Comparison of ENCODE assay signal across 7 cellular contexts in genomic region chr20:47502271-47502730, GRCh38. TPM values are rescaled to one million over a fixed set of nuclear protein-coding genes. Genes with fewer than 3 reads are reported as not detected.
DNase-seq lines count a peak whose midpoint lies in the region; FAIRE-seq and TF ChIP-seq lines count a peak whose summit lies in the region.

No MANE protein-coding gene starts in this region.

- DNase-seq in GM06990 (ENCODE audit: extremely low read depth, insufficient read length) (no peak), MM.1S (peak; percentile 16), astrocyte (ENCODE audit: low read depth) (no peak), iris pigment epithelial cell (ENCODE audit: low read depth) (peak; percentile 16), NCI-H2196 (lab: John Stamatoyannopoulos, UW; ENCODE audit: unreplicated experiment) (no peak), SHP77 (lab: John Stamatoyannopoulos, UW) (no peak)
- peak; percentile 19 for DNase-seq in stimulated activated CD4-positive, alpha-beta T cell treated with anti-CD3 and anti-CD28 coated beads, Interleukin-1b, Interleukin-23, amount 100 ng/mL, for 48 hours

- H3K9me3 ChIP-seq in MM.1S (replicated peaks; ENCODE audit: insufficient read depth, low read length) (no peaks in the 10 kb centered on the region), astrocyte (ENCODE audit: insufficient read depth, low read depth, low read length) (no peaks in the 10 kb centered on the region)

- no peaks in the 10 kb centered on the region for H3K27me3 Mint-ChIP-seq in astrocyte (ENCODE audit: low read depth, unreplicated experiment)

- H3K27ac ChIP-seq in MM.1S (ENCODE audit: low read length) (peak overlapping the region; percentile 66; the same call in 1 of the 2 replicates), astrocyte (ENCODE audit: low read depth, low read length) (peak overlapping the region; percentile 57)

- H3K79me2 ChIP-seq in MM.1S (ENCODE audit: low read length) (peaks cover 62% of the 10 kb centered on the region), astrocyte (ENCODE audit: insufficient read depth, low read length) (peaks cover 53% of the 10 kb centered on the region)

- no peak for FAIRE-seq in astrocyte (lab: Jason Lieb, UNC)

- no peaks in the 10 kb centered on the region for H3K27me3 ChIP-seq in GM06990 (replicated peaks; ENCODE audit: control insufficient read depth, insufficient read depth, low read length)
- no peaks in the 10 kb centered on the region for H3K27me3 ChIP-seq in MM.1S (replicated peaks; ENCODE audit: insufficient read depth, low read length)
- no peaks in the 10 kb centered on the region for H3K27me3 ChIP-seq in astrocyte (ENCODE audit: insufficient read depth, low read length)

- H2AFZ ChIP-seq in MM.1S (ENCODE audit: low read length), result peak overlapping the region; percentile 80
- peak overlapping the region; percentile 40 for H2AFZ ChIP-seq in astrocyte (ENCODE audit: low read depth, low read length)

- peaks cover 21% of the 10 kb centered on the region for H3K4me1 ChIP-seq in MM.1S (ENCODE audit: low read length)
- H3K4me1 ChIP-seq in astrocyte (ENCODE audit: insufficient read depth, low read length), result peaks cover 9% of the 10 kb centered on the region

- peak overlapping the region; percentile 83 for H3K9ac ChIP-seq in MM.1S (ENCODE audit: low read length)
- H3K9ac ChIP-seq in astrocyte (ENCODE audit: low read length), result peak overlapping the region; percentile 92

- H3F3A ChIP-seq in MM.1S (ENCODE audit: insufficient read depth, low read length), result peaks cover 28% of the 10 kb centered on the region

- H3K4me3 Mint-ChIP-seq in astrocyte (ENCODE audit: unreplicated experiment), result peak overlapping the region; percentile 93

- H3K36me3 Mint-ChIP-seq in astrocyte (ENCODE audit: low read depth, unreplicated experiment), result no peaks in the 10 kb centered on the region

- H4K20me1 ChIP-seq in MM.1S (ENCODE audit: insufficient read depth, low read length), result peaks cover 14% of the 10 kb centered on the region
- peaks cover 29% of the 10 kb centered on the region for H4K20me1 ChIP-seq in astrocyte (ENCODE audit: insufficient read depth, low read length)

- H3K27ac Mint-ChIP-seq in astrocyte (ENCODE audit: unreplicated experiment), result peak overlapping the region; percentile 85

- peak overlapping the region; percentile 97 for H3K4me3 ChIP-seq in GM06990 (replicated peaks; ENCODE audit: low read depth, low read length)
- peak overlapping the region; percentile 98 for H3K4me3 ChIP-seq in MM.1S (ENCODE audit: low read length)
- H3K4me3 ChIP-seq in astrocyte (ENCODE audit: insufficient read depth, low read depth, low read length), result peak overlapping the region; percentile 79

- H3K4me2 ChIP-seq in MM.1S (ENCODE audit: low read depth, low read length) (peak overlapping the region; percentile 91), astrocyte (ENCODE audit: low read length) (peak overlapping the region; percentile 82)

- H3K36me3 ChIP-seq in GM06990 (ENCODE audit: control insufficient read depth, insufficient read depth, low read length), result no peaks in the 10 kb centered on the region
- no peaks in the 10 kb centered on the region for H3K36me3 ChIP-seq in MM.1S (replicated peaks; ENCODE audit: insufficient read depth, low read length)
- H3K36me3 ChIP-seq in astrocyte (ENCODE audit: insufficient read depth, low read length), result no peaks in the 10 kb centered on the region

- no peaks in the 10 kb centered on the region for H3K9me3 Mint-ChIP-seq in astrocyte (ENCODE audit: unreplicated experiment)

- H3K9me2 ChIP-seq in MM.1S (replicated peaks; ENCODE audit: insufficient read depth, low read length), result no peaks in the 10 kb centered on the region

- no peak for TF ChIP-seq CTCF in GM06990 (IDR thresholded peaks at IDR 0.05; ENCODE audit: insufficient read depth, low read length, poor library complexity, severe bottlenecking)
- no peak for TF ChIP-seq CTCF in MM.1S (IDR thresholded peaks at IDR 0.05; ENCODE audit: low read length)
- no peak for TF ChIP-seq CTCF in astrocyte (IDR thresholded peaks at IDR 0.05; ENCODE audit: insufficient read depth, low read depth, low read length)

- peaks cover 14% of the 10 kb centered on the region for H3K4me1 Mint-ChIP-seq in astrocyte (ENCODE audit: low read depth, unreplicated experiment)

RNA-seq across cellular contexts. Expression of gene NCOA3, which starts 0.6 kb away (rescaled TPM):
- 30.5 and 31.0 TPM in 2 replicates for total RNA-seq in astrocyte

Comparison
In these comparisons a context has a peak if more than half of its experiments do, and no peak if none do; other contexts are left out.
1. DNase-seq: peak in MM.1S (single experiment), iris pigment epithelial cell (single experiment) and stimulated activated CD4-positive, alpha-beta T cell treated with anti-CD3 and anti-CD28 coated beads, Interleukin-1b, Interleukin-23, amount 100 ng/mL, for 48 hours (single experiment); none in GM06990 (single experiment), astrocyte (single experiment), NCI-H2196 (single experiment) and SHP77 (0 of 2).
2. Peak in every context shown above with its lines, with median percentiles within 50 percentile points of each other: H3K4me3 ChIP-seq.